Comparison of ENCODE assay signal across 18 cellular contexts in the genomic region with DNA sequence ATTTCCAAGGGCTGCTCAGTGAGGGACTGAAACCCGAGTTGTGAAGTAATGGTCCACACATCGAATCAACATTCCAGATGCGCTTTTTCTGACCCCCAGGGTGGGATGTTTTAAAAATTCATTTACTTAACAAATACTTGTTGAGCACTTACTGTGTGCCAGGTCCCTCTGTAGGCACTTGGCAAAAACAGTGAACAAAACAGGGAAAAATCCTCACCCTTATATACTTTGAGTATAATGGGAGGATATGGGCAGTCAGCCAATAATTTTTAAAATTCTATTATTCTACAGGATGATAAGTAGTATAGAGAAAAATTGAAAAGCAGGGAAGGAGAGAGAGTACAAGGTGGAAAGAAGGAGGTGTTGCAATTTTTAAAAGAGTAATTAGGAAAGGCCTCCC. TPM values are rescaled to one million over a fixed set of nuclear protein-coding genes. Genes with fewer than 3 reads are reported as not detected.
DNase-seq lines count a peak whose midpoint lies in the region; ATAC-seq and TF ChIP-seq lines count a peak whose summit lies in the region.
"Had no signal": no experiment of that assay in that cellular context is flagged by ENCODE, and none has a peak within 500 bp of the region (broad histone marks: within the 10 kb centered on the region; RNA-seq: fewer than 3 reads in every experiment).

No MANE protein-coding gene starts in this region.

- H3K9me3 Mint-ChIP-seq in GM23338: no peaks in the 10 kb centered on the region
- H3K9me3 Mint-ChIP-seq in endodermal cell: no peaks in the 10 kb centered on the region
- H3K9me3 Mint-ChIP-seq: CD4-positive, CD25-positive, alpha-beta regulatory T cell; H9 had no signal

- H3K36me3 Mint-ChIP-seq in GM23338 (ENCODE audit: low read depth): no peaks in the 10 kb centered on the region
- H3K36me3 Mint-ChIP-seq in endodermal cell (ENCODE audit: low read depth): no peaks in the 10 kb centered on the region
- H3K36me3 Mint-ChIP-seq: CD4-positive, CD25-positive, alpha-beta regulatory T cell had no signal

- ATAC-seq in GM23338 (no peak), GM19455 (IDR thresholded peaks at IDR 0.05; ENCODE audit: unreplicated experiment) (no peak)

- no peak for TF ChIP-seq CTCF in GM23338 (conservative IDR thresholded peaks at IDR 0.05; ENCODE audit: low read depth in 2 of 2)
- no peak for TF ChIP-seq CTCF in endodermal cell (conservative IDR thresholded peaks at IDR 0.05)

- H3K4me1 Mint-ChIP-seq in GM23338: peaks cover 40% of the 10 kb centered on the region
- peaks cover 11% of the 10 kb centered on the region for H3K4me1 Mint-ChIP-seq in endodermal cell

- H3K9ac ChIP-seq in endodermal cell (ENCODE audit: extremely low read depth, low read length, poor library complexity, severe bottlenecking): no peak overlapping the region

- H3K4me3 ChIP-seq in GM23338 (no peak overlapping the region), endodermal cell (ENCODE audit: low read length) (no peak overlapping the region)

- H3F3A ChIP-seq in GM23338 (replicated peaks; ENCODE audit: low read depth): no peaks in the 10 kb centered on the region

- 56 to 74% methylated on average over 3 of the region's 3 CpGs for WGBS in endodermal cell (ENCODE audit: insufficient coverage in 1 of 2, insufficient read length in 1 of 2), 2 experiments

- no peaks in the 10 kb centered on the region for H3K9me3 ChIP-seq in endodermal cell (ENCODE audit: control insufficient read depth, low read length)
- H3K9me3 ChIP-seq: BE2C, Caco-2 had no signal

- H3K79me2 ChIP-seq in GM23338 (replicated peaks; ENCODE audit: insufficient read depth): no peaks in the 10 kb centered on the region

- H3K4me2 ChIP-seq in GM23338: no peak overlapping the region

- no peaks in the 10 kb centered on the region for H3K9me2 ChIP-seq in GM23338 (ENCODE audit: insufficient read depth)

- H3K27me3 Mint-ChIP-seq in GM23338 (ENCODE audit: insufficient read depth, low read depth, poor library complexity): peaks cover 10% of the 10 kb centered on the region
- H3K27me3 Mint-ChIP-seq in endodermal cell (ENCODE audit: insufficient read depth): peaks cover 6% of the 10 kb centered on the region

- no peaks in the 10 kb centered on the region for H3K27me3 ChIP-seq in GM23338 (ENCODE audit: insufficient read depth)
- no peaks in the 10 kb centered on the region for H3K27me3 ChIP-seq in endodermal cell (ENCODE audit: control insufficient read depth, insufficient read depth, low read length, poor library complexity, severe bottlenecking)
- H3K27me3 ChIP-seq: BE2C had no signal

- H3K4me1 ChIP-seq in GM23338 (ENCODE audit: insufficient read depth) (peaks cover 26% of the 10 kb centered on the region), endodermal cell (ENCODE audit: control insufficient read depth, insufficient read depth, low read length) (no peaks in the 10 kb centered on the region)
- H3K4me1 ChIP-seq: BE2C, Caco-2 had no signal

- H3K27ac ChIP-seq in GM23338 (ENCODE audit: low read depth) (no peak overlapping the region), endodermal cell (ENCODE audit: low read depth, low read length) (no peak overlapping the region)

- H3K36me3 ChIP-seq in GM23338 (ENCODE audit: insufficient read depth): no peaks in the 10 kb centered on the region
- no peaks in the 10 kb centered on the region for H3K36me3 ChIP-seq in endodermal cell (ENCODE audit: control insufficient read depth, insufficient read depth, low read length)
- H3K36me3 ChIP-seq: BE2C had no signal

- no peak overlapping the region for H3K27ac Mint-ChIP-seq in GM23338
- H3K27ac Mint-ChIP-seq in endodermal cell: no peak overlapping the region
- H3K27ac Mint-ChIP-seq: CD4-positive, CD25-positive, alpha-beta regulatory T cell; H9 had no signal

- H4K20me1 ChIP-seq in GM23338 (replicated peaks; ENCODE audit: insufficient read depth): no peaks in the 10 kb centered on the region

- peak; percentile 28 for DNase-seq in GM23338 (ENCODE audit: low spot score)
- DNase-seq in NCI-H69 (lab: John Stamatoyannopoulos, UW): peak; percentile 24
- peak; percentile 43 for DNase-seq in endodermal cell
- peak; percentile 7 for DNase-seq in pulmonary artery endothelial cell (ENCODE audit: low read depth, low spot score)
- DNase-seq in NCI-H187 treated with DMSO at 0.1 percent for 48 hours (lab: John Stamatoyannopoulos, UW): no peak
- no peak for DNase-seq in NOMO-1 treated with DMSO at 0.1 percent for 48 hours (lab: John Stamatoyannopoulos, UW; ENCODE audit: unreplicated experiment)
- DNase-seq: ACHN; BE2C; C1 segment of cervical spinal cord; Caco-2; CD4-positive, CD25-positive, alpha-beta regulatory T cell; DMS153; DMS79; GDM1; GOT3; H9; IMR-90 had no signal

- H3K4me3 Mint-ChIP-seq in GM23338 (no peak overlapping the region), endodermal cell (no peak overlapping the region)
- H3K4me3 Mint-ChIP-seq: CD4-positive, CD25-positive, alpha-beta regulatory T cell had no signal

- H2AFZ ChIP-seq in GM23338: no peak overlapping the region

TF ChIP-seq in GM23338, 12 proteins besides CTCF, POLR2A, EP300 and RAD21:
- TF ChIP-seq POLR2AphosphoS5 (IDR thresholded peaks at IDR 0.05; ENCODE audit: low read depth) (no peak), CREB1 (CRISPR knock-in tag; IDR thresholded peaks at IDR 0.05; ENCODE audit: low read depth) (no peak)

RNA-seq across cellular contexts. Expression of gene AFTPH, which starts 31.3 kb away (rescaled TPM):
- 19.7 and 20.6 TPM in 2 replicates for total RNA-seq in GM23338 (2014; rRNA removed; shearing (Covaris generic))
- polyA plus RNA-seq in GM23338 (2016; fragmentation: Nextera tagmentation; extraction: Ambion mirVana): 14.9 and 16.1 TPM in 2 replicates
- total RNA-seq in endodermal cell (10 to 100 TPM; 13.7 to 21.5 TPM), pulmonary artery endothelial cell (30.3 and 34.4 TPM in 2 replicates)
- 20.9 TPM for polyA plus RNA-seq in endodermal cell (2013, experiment 1 of 2)
- 17.0 TPM for polyA plus RNA-seq in endodermal cell (2013, experiment 2 of 2)

RNA-seq across cellular contexts. Expression of gene LGALSL, which starts 38.9 kb away (rescaled TPM):
- total RNA-seq in GM23338 (2014; rRNA removed; shearing (Covaris generic)): 18.5 and 20.6 TPM in 2 replicates
- polyA plus RNA-seq in GM23338 (2016; fragmentation: Nextera tagmentation; extraction: Ambion mirVana): 19.0 and 28.4 TPM in 2 replicates
- 10 to 100 TPM; 22.5 to 41.7 TPM for total RNA-seq in endodermal cell
- polyA plus RNA-seq in endodermal cell (2013, experiment 1 of 2): 23.1 TPM
- polyA plus RNA-seq in endodermal cell (2013, experiment 2 of 2): 23.8 TPM
- total RNA-seq in pulmonary artery endothelial cell: 2.7 and 4.5 TPM in 2 replicates

Comparison
In these comparisons a context has a peak if more than half of its experiments do, and no peak if none do; other contexts are left out.
1. DNase-seq: peak in GM23338 (single experiment), NCI-H69 (single experiment), endodermal cell (single experiment) and pulmonary artery endothelial cell (single experiment); none in NCI-H187 treated with DMSO at 0.1 percent for 48 hours (single experiment) and NOMO-1 treated with DMSO at 0.1 percent for 48 hours (single experiment).